13 cellular contexts compared by ENCODE assay signal in the genomic region with DNA sequence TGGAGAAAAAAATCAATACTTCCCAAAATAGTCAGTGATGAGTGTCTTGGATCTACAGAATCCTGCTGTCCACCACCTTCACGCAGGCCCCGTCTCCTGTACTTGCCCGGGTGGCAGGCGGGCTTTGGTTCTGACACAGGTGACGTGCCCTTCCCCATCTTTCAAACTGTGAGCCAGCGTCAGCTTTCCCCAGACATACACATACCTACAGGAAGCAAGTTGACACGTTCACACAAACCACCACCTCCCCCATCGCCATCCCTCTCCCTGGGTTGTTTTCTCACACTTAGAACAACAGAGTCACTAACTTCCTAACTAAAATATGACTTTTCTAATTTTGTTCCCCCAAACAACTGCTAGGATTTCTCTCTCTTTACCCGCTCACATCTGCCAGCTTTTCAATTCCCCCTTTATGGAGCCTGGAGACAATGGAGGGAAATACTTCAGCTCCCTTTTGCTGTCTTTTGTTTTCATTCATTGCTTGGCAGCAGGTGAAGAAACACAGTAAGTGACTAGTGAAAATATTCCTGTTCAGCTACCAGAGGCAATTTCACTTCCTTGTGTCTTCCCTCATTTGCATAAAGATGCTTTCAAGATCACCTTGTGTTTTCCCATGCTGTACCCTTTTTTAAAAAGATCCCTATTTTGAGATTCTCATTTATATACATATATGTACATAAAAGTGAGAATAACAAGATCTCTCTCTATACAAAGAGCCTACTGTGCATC.
DNase-seq lines count a peak whose midpoint lies in the region; ATAC-seq and TF ChIP-seq lines count a peak whose summit lies in the region.
"Had no signal": no experiment of that assay in that cellular context is flagged by ENCODE, and none has a peak within 500 bp of the region (broad histone marks: within the 10 kb centered on the region; RNA-seq: fewer than 3 reads in every experiment).

No MANE protein-coding gene starts in this region.

- H3K9me3 ChIP-seq in CD4-positive, alpha-beta memory T cell (ENCODE audit: control insufficient read depth in 1 of 2, low read length in 2 of 2) = no peaks in the 10 kb centered on the region
- H3K9me3 ChIP-seq in SJCRH30 (replicated peaks) = peaks cover 7% of the 10 kb centered on the region; the same call in 1 of the 2 replicates
- H3K9me3 ChIP-seq: psoas muscle, upper lobe of right lung had no signal

- no peak overlapping the region for H3K4me3 ChIP-seq in CD4-positive, alpha-beta memory T cell (ENCODE audit: low read length in 2 of 2)
- H3K4me3 ChIP-seq in SJCRH30 = no peak overlapping the region
- H3K4me3 ChIP-seq: psoas muscle, upper lobe of right lung had no signal

- peak overlapping the region; percentile 0 to 91 (median 74) for H3K27ac Mint-ChIP-seq in CD4-positive, alpha-beta memory T cell
- peak overlapping the region; percentile 33 for H3K27ac Mint-ChIP-seq in WTC11

- H3K36me3 ChIP-seq in CD4-positive, alpha-beta memory T cell (ENCODE audit: insufficient read depth, low read length) = no peaks in the 10 kb centered on the region
- H3K36me3 ChIP-seq in SJCRH30 = no peaks in the 10 kb centered on the region

- TF ChIP-seq CTCF in WTC11 (IDR thresholded peaks at IDR 0.05) = no peak

- no peaks in the 10 kb centered on the region for H3K27me3 Mint-ChIP-seq in CD4-positive, alpha-beta memory T cell
- no peaks in the 10 kb centered on the region for H3K27me3 Mint-ChIP-seq in WTC11 (ENCODE audit: low read depth)

- H3K9me3 Mint-ChIP-seq in CD4-positive, alpha-beta memory T cell = peaks cover 0 to 2% (median 0%) of the 10 kb centered on the region in 8 donors
- peaks cover 10% of the 10 kb centered on the region for H3K9me3 Mint-ChIP-seq in WTC11
- H3K9me3 Mint-ChIP-seq: CD14-positive monocyte had no signal

- no peak overlapping the region for H3K27ac ChIP-seq in CD4-positive, alpha-beta memory T cell (ENCODE audit: low read depth, low read length)
- no peak overlapping the region for H3K27ac ChIP-seq in SJCRH30
- H3K27ac ChIP-seq: psoas muscle, upper lobe of right lung had no signal

- intact Hi-C loops in CD4-positive, alpha-beta memory T cell (cut with micrococcal nuclease) = no loop called here

- peaks cover 30 to 41% of the 10 kb centered on the region in 2 donors for H3K36me3 Mint-ChIP-seq in CD4-positive, alpha-beta memory T cell
- H3K36me3 Mint-ChIP-seq in WTC11 = peaks cover 11% of the 10 kb centered on the region

- peak overlapping the region in 5 of 8 donors; percentile 13 to 63 (median 26) for H3K4me3 Mint-ChIP-seq in CD4-positive, alpha-beta memory T cell
- H3K4me3 Mint-ChIP-seq in WTC11 = no peak overlapping the region
- H3K4me3 Mint-ChIP-seq: CD14-positive monocyte had no signal

- POLR2A ChIA-PET in CD4-positive, alpha-beta memory T cell (lab: Charles Lee; ENCODE audit: partially characterized antibody) = no interaction called here
- POLR2A ChIA-PET in WTC11 (lab: Charles Lee) = no interaction called here

- ATAC-seq in GM19351 (IDR thresholded peaks at IDR 0.05; ENCODE audit: unreplicated experiment) (peak; percentile 56), HG03095 (IDR thresholded peaks at IDR 0.05; ENCODE audit: unreplicated experiment) (peak; percentile 51), WTC11 (no peak)
- ATAC-seq: left cardiac atrium, psoas muscle, upper lobe of right lung had no signal

- CTCF ChIA-PET in CD4-positive, alpha-beta memory T cell (lab: Charles Lee; ENCODE audit: partially characterized antibody) = interaction anchor here (1.5 kb wide), 1 partner anchor 23 kb away, joined by 6 read pairs; no protein-coding TSS in a partner anchor
- CTCF ChIA-PET in WTC11 (lab: Charles Lee) = interaction anchor here (0.9 to 1.7 kb wide), 6 partner anchors 10 to 254 kb away, joined by 3 read pairs; no protein-coding TSS in a partner anchor

- no peak for DNase-seq in CD4-positive, alpha-beta memory T cell
- DNase-seq in WTC11 (ENCODE audit: low spot score) (no peak), occipital lobe (lab: John Stamatoyannopoulos, UW) (no peak), SJCRH30 (no peak), H4 (ENCODE audit: low spot score) (no peak), DMS114 treated with DMSO at 0.1 percent for 48 hours (lab: John Stamatoyannopoulos, UW; ENCODE audit: unreplicated experiment) (no peak)
- DNase-seq: left cardiac atrium, NCI-H1105, psoas muscle, upper lobe of right lung had no signal

- H3K4me1 Mint-ChIP-seq in CD4-positive, alpha-beta memory T cell = peaks cover 28 to 46% (median 35%) of the 10 kb centered on the region in 4 donors
- peaks cover 57% of the 10 kb centered on the region for H3K4me1 Mint-ChIP-seq in WTC11

- H3K4me1 ChIP-seq in CD4-positive, alpha-beta memory T cell (ENCODE audit: insufficient read depth, low read length) = peaks cover 24% of the 10 kb centered on the region
- H3K4me1 ChIP-seq in SJCRH30 = no peaks in the 10 kb centered on the region; the same call in 1 of the 2 replicates
- H3K4me1 ChIP-seq: upper lobe of right lung had no signal

- no peaks in the 10 kb centered on the region for H3K27me3 ChIP-seq in CD4-positive, alpha-beta memory T cell (ENCODE audit: insufficient read depth, low read length)
- no peaks in the 10 kb centered on the region for H3K27me3 ChIP-seq in SJCRH30
- H3K27me3 ChIP-seq: upper lobe of right lung had no signal

TF ChIP-seq in WTC11, 78 proteins besides CTCF, POLR2A, EP300 and RAD21:
- TF ChIP-seq ZNF219 (CRISPR knock-in tag; IDR thresholded peaks at IDR 0.05; ENCODE audit: borderline replicate concordance) (no peak), SP1 (CRISPR knock-in tag; conservative IDR thresholded peaks at IDR 0.05) (no peak)
- TF ChIP-seq, protein P1, sequence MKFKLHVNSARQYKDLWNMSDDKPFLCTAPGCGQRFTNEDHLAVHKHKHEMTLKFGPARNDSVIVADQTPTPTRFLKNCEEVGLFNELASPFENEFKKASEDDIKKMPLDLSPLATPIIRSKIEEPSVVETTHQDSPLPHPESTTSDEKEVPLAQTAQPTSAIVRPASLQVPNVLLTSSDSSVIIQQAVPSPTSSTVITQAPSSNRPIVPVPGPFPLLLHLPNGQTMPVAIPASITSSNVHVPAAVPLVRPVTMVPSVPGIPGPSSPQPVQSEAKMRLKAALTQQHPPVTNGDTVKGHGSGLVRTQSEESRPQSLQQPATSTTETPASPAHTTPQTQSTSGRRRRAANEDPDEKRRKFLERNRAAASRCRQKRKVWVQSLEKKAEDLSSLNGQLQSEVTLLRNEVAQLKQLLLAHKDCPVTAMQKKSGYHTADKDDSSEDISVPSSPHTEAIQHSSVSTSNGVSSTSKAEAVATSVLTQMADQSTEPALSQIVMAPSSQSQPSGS (CRISPR knock-in tag; IDR thresholded peaks at IDR 0.05; ENCODE audit: borderline replicate concordance, low read depth) = no peak
- TF ChIP-seq, protein P2, sequence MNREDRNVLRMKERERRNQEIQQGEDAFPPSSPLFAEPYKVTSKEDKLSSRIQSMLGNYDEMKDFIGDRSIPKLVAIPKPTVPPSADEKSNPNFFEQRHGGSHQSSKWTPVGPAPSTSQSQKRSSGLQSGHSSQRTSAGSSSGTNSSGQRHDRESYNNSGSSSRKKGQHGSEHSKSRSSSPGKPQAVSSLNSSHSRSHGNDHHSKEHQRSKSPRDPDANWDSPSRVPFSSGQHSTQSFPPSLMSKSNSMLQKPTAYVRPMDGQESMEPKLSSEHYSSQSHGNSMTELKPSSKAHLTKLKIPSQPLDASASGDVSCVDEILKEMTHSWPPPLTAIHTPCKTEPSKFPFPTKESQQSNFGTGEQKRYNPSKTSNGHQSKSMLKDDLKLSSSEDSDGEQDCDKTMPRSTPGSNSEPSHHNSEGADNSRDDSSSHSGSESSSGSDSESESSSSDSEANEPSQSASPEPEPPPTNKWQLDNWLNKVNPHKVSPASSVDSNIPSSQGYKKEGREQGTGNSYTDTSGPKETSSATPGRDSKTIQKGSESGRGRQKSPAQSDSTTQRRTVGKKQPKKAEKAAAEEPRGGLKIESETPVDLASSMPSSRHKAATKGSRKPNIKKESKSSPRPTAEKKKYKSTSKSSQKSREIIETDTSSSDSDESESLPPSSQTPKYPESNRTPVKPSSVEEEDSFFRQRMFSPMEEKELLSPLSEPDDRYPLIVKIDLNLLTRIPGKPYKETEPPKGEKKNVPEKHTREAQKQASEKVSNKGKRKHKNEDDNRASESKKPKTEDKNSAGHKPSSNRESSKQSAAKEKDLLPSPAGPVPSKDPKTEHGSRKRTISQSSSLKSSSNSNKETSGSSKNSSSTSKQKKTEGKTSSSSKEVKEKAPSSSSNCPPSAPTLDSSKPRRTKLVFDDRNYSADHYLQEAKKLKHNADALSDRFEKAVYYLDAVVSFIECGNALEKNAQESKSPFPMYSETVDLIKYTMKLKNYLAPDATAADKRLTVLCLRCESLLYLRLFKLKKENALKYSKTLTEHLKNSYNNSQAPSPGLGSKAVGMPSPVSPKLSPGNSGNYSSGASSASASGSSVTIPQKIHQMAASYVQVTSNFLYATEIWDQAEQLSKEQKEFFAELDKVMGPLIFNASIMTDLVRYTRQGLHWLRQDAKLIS (CRISPR knock-in tag; IDR thresholded peaks at IDR 0.05; ENCODE audit: borderline replicate concordance) = no peak
- TF ChIP-seq, protein P3, sequence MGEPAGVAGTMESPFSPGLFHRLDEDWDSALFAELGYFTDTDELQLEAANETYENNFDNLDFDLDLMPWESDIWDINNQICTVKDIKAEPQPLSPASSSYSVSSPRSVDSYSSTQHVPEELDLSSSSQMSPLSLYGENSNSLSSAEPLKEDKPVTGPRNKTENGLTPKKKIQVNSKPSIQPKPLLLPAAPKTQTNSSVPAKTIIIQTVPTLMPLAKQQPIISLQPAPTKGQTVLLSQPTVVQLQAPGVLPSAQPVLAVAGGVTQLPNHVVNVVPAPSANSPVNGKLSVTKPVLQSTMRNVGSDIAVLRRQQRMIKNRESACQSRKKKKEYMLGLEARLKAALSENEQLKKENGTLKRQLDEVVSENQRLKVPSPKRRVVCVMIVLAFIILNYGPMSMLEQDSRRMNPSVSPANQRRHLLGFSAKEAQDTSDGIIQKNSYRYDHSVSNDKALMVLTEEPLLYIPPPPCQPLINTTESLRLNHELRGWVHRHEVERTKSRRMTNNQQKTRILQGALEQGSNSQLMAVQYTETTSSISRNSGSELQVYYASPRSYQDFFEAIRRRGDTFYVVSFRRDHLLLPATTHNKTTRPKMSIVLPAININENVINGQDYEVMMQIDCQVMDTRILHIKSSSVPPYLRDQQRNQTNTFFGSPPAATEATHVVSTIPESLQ (CRISPR knock-in tag; IDR thresholded peaks at IDR 0.05) = no peak
TF ChIP-seq in WTC11: peak in this region for 0.
